ENCODE assay signal across 8 cellular contexts in genomic region chr9:89602978-89603628, GRCh38. TPM values are rescaled to one million over a fixed set of nuclear protein-coding genes. Genes with fewer than 3 reads are reported as not detected.
DNase-seq lines count a peak whose midpoint lies in the region; ATAC-seq and TF ChIP-seq lines count a peak whose summit lies in the region.

No MANE protein-coding gene starts in this region.

- peak overlapping the region; percentile 79 to 92 (median 88) for H3K4me3 Mint-ChIP-seq in naive thymus-derived CD4-positive, alpha-beta T cell

- CTCF ChIA-PET in naive thymus-derived CD4-positive, alpha-beta T cell (lab: Charles Lee) = interaction anchor here (0.6 to 4.1 kb wide), 23 partner anchors 8 to 1271 kb away, joined by 3 to 51 read pairs (median 3); no protein-coding TSS in a partner anchor

- peak overlapping the region in 7 of 9 donors; percentile 12 to 88 (median 62) for H3K27ac Mint-ChIP-seq in naive thymus-derived CD4-positive, alpha-beta T cell

- H3K9me3 Mint-ChIP-seq in naive thymus-derived CD4-positive, alpha-beta T cell = no peaks in the 10 kb centered on the region

- POLR2A ChIA-PET in naive thymus-derived CD4-positive, alpha-beta T cell (lab: Charles Lee) = interaction anchor here (0.5 to 1.4 kb wide), 3 partner anchors 445 to 499 kb away, joined by 3 to 7 read pairs (median 4); no protein-coding TSS in a partner anchor

- peaks cover 0 to 21% (median 0%) of the 10 kb centered on the region in 5 donors for H3K27me3 Mint-ChIP-seq in naive thymus-derived CD4-positive, alpha-beta T cell

- H3K36me3 Mint-ChIP-seq in naive thymus-derived CD4-positive, alpha-beta T cell = peaks cover 0 to 19% (median 0%) of the 10 kb centered on the region in 5 donors

- TF ChIP-seq CTCF in GM12865 (IDR thresholded peaks at IDR 0.05; ENCODE audit: insufficient read depth, low read depth, low read length, missing control alignments) (peak; percentile 91), LNCAP (IDR thresholded peaks at IDR 0.05) (peak; percentile 88)

- H3K9me3 ChIP-seq in naive thymus-derived CD4-positive, alpha-beta T cell (ENCODE audit: control insufficient read depth in 2 of 3, low read length in 3 of 3) = no peaks in the 10 kb centered on the region

- intact Hi-C loops in naive thymus-derived CD4-positive, alpha-beta T cell (cut with micrococcal nuclease) = loop anchor here (1.0 to 5.0 kb wide), 13 partner anchors 140 to 1631 kb away; partner anchors contain the start of gene CDK20 (in 1 of the 2)

- no peaks in the 10 kb centered on the region for H3K27me3 ChIP-seq in naive thymus-derived CD4-positive, alpha-beta T cell (ENCODE audit: control insufficient read depth in 2 of 2, insufficient read depth in 2 of 2, low read length in 2 of 2)

- peaks cover 0 to 34% (median 23%) of the 10 kb centered on the region in 7 donors for H3K4me1 Mint-ChIP-seq in naive thymus-derived CD4-positive, alpha-beta T cell

- H3K27ac ChIP-seq in naive thymus-derived CD4-positive, alpha-beta T cell (ENCODE audit: low read depth, low read length) = no peak overlapping the region

- H3K4me3 ChIP-seq in GM12865 (ENCODE audit: low read depth, low read length) = peak overlapping the region; percentile 14
- peak overlapping the region; percentile 72 for H3K4me3 ChIP-seq in naive thymus-derived CD4-positive, alpha-beta T cell (ENCODE audit: low read length)

- DNase-seq in GM12865 (ENCODE audit: low read depth) (peak; percentile 89), RPMI7951 (ENCODE audit: low read depth) (peak; percentile 58), fibroblast of peridontal ligament (ENCODE audit: extremely low read depth) (peak; percentile 20)
- DNase-seq in activated T-helper 1 cell treated with anti-CD3 and anti-CD28 coated beads, Interleukin-2, amount 50 U/mL, for 16 hours (ENCODE audit: low read depth in 1 of 2, low spot score in 1 of 2) = peak; percentile 73 to 80
- peak; percentile 74 to 88 (median 85) for DNase-seq in naive thymus-derived CD4-positive, alpha-beta T cell
- peak; percentile 73 to 80 for DNase-seq in stimulated activated CD8-positive, alpha-beta memory T cell treated with anti-CD3 and anti-CD28 coated beads, Interleukin-7, amount 100 ng/mL, for 4 hours (ENCODE audit: low read depth in 2 of 2)

- peak; percentile 55 for ATAC-seq in naive thymus-derived CD4-positive, alpha-beta T cell
- no peak for ATAC-seq in GM18870 (IDR thresholded peaks at IDR 0.05; ENCODE audit: unreplicated experiment)

- no peaks in the 10 kb centered on the region for H3K36me3 ChIP-seq in naive thymus-derived CD4-positive, alpha-beta T cell (ENCODE audit: control insufficient read depth in 2 of 3, insufficient read depth in 3 of 3, low read length in 3 of 3)

- peaks cover 12 to 23% of the 10 kb centered on the region in 2 donors for H3K4me1 ChIP-seq in naive thymus-derived CD4-positive, alpha-beta T cell (ENCODE audit: control insufficient read depth in 2 of 2, insufficient read depth in 2 of 2, low read length in 2 of 2)

RNA-seq across cellular contexts. Expression of gene GADD45G, which starts 1.7 kb away (rescaled TPM):
- 0.12 TPM in 1 of 2 replicates, not detected in the other for total RNA-seq in RPMI7951 (2014; rRNA removed; shearing (Covaris generic))
- total RNA-seq in naive thymus-derived CD4-positive, alpha-beta T cell = 10 to 100 TPM in 1 of 5 experiments, 1 to 10 TPM in 3, under 1 TPM in 1; 0.59 to 18.7 (median 4.7) TPM
- under 1 TPM in 1 of 2 donors, not detected in 1; 0.51 TPM for polyA plus RNA-seq in naive thymus-derived CD4-positive, alpha-beta T cell

Comparison
In these comparisons a context has a peak if more than half of its experiments do, and no peak if none do; other contexts are left out.
1. DNase-seq: peak in every context shown above with its lines; median percentile 89 in GM12865; 85 in naive thymus-derived CD4-positive, alpha-beta T cell; 76 in activated T-helper 1 cell treated with anti-CD3 and anti-CD28 coated beads, Interleukin-2, amount 50 U/mL, for 16 hours; 76 in stimulated activated CD8-positive, alpha-beta memory T cell treated with anti-CD3 and anti-CD28 coated beads, Interleukin-7, amount 100 ng/mL, for 4 hours; 58 in RPMI7951; 20 in fibroblast of peridontal ligament.